Comparison of ENCODE assay signal across 9 cellular contexts in genomic region chr9:106420511-106420944, GRCh38.
DNase-seq lines count a peak whose midpoint lies in the region; ATAC-seq and TF ChIP-seq lines count a peak whose summit lies in the region.
"Had no signal": no experiment of that assay in that cellular context is flagged by ENCODE, and none has a peak within 500 bp of the region (broad histone marks: within the 10 kb centered on the region; RNA-seq: fewer than 3 reads in every experiment).

No MANE protein-coding gene starts in this region.

- H2AK5ac ChIP-seq in neuronal stem cell (ENCODE audit: low read depth, low read length), result no peak overlapping the region

- H3K23ac ChIP-seq in neuronal stem cell (ENCODE audit: low read depth, low read length, poor library complexity), result no peak overlapping the region

- peak; percentile 74 for ATAC-seq in GM18870 (IDR thresholded peaks at IDR 0.05; ENCODE audit: unreplicated experiment)
- peak; percentile 74 for ATAC-seq in HG02763 (IDR thresholded peaks at IDR 0.05; ENCODE audit: unreplicated experiment)
- peak; percentile 75 for ATAC-seq in PC-3

- no peaks in the 10 kb centered on the region for H3K79me2 ChIP-seq in PC-3 (ENCODE audit: low read length)
- H3K79me2 ChIP-seq: parathyroid adenoma had no signal

- peak overlapping the region; percentile 73 for H3K9ac ChIP-seq in PC-3 (ENCODE audit: low read length)
- no peak overlapping the region for H3K9ac ChIP-seq in neuronal stem cell (ENCODE audit: low read depth, low read length, poor library complexity)
- H3K9ac ChIP-seq: parathyroid adenoma had no signal

- H3K4me2 ChIP-seq in PC-3 (ENCODE audit: low read length) (peak overlapping the region; percentile 72), neuronal stem cell (ENCODE audit: insufficient read depth, low read length, poor library complexity, severe bottlenecking) (no peak overlapping the region)

- H3K9me3 ChIP-seq in PC-3 (ENCODE audit: low read length), result no peaks in the 10 kb centered on the region
- H3K9me3 ChIP-seq in neuronal stem cell (replicated peaks in 1 of 2; ENCODE audit: control insufficient read depth in 2 of 2, insufficient read depth in 1 of 2, low read depth in 1 of 2, low read length in 2 of 2), result no peaks in the 10 kb centered on the region
- no peaks in the 10 kb centered on the region for H3K9me3 ChIP-seq in thyroid gland

- no peak for TF ChIP-seq POLR2A in thyroid gland (IDR thresholded peaks at IDR 0.05)

- TF ChIP-seq CTCF in PC-3 (conservative IDR thresholded peaks at IDR 0.05; ENCODE audit: low read depth, low read length), result no peak
- no peak for TF ChIP-seq CTCF in thyroid gland (IDR thresholded peaks at IDR 0.05)

- no peaks in the 10 kb centered on the region for H3K79me1 ChIP-seq in neuronal stem cell (ENCODE audit: low read depth, low read length)

- H3K27ac ChIP-seq in PC-3 (ENCODE audit: low read length) (peak overlapping the region; percentile 95), neuronal stem cell (replicated peaks; ENCODE audit: low read length) (no peak overlapping the region), thyroid gland (no peak overlapping the region)
- H3K27ac ChIP-seq: parathyroid adenoma had no signal

- H2BK15ac ChIP-seq in neuronal stem cell (ENCODE audit: low read length), result no peak overlapping the region

- no peaks in the 10 kb centered on the region for H3K9me2 ChIP-seq in PC-3 (replicated peaks; ENCODE audit: low read length)

- no CpG with 5 or more reads among the region's 4 CpGs for WGBS in neuronal stem cell (ENCODE audit: extremely low coverage in 2 of 2, insufficient read length in 2 of 2, insufficient replicate concordance in 1 of 2), 2 donors
- 36 to 39% methylated on average over 4 of the region's 4 CpGs for WGBS in thyroid gland, 2 donors

- no peaks in the 10 kb centered on the region for H3K27me3 ChIP-seq in PC-3 (ENCODE audit: low read length)
- peaks cover 0 to 2% (median 0%) of the 10 kb centered on the region in 3 experiments for H3K27me3 ChIP-seq in neuronal stem cell (ENCODE audit: control insufficient read depth in 3 of 3, insufficient read depth in 3 of 3, low read depth in 1 of 3, low read length in 3 of 3)
- no peaks in the 10 kb centered on the region for H3K27me3 ChIP-seq in thyroid gland

- H3F3A ChIP-seq in PC-3 (ENCODE audit: low read length, unreplicated experiment), result peaks cover 4% of the 10 kb centered on the region

- H3K4ac ChIP-seq in neuronal stem cell (ENCODE audit: low read length), result no peak overlapping the region

- H3K18ac ChIP-seq in neuronal stem cell (ENCODE audit: low read length), result no peak overlapping the region

- H3K14ac ChIP-seq in neuronal stem cell (ENCODE audit: low read length), result no peak overlapping the region

- POLR2A ChIA-PET in PC-3 (lab: Charles Lee; ENCODE audit: unreplicated experiment), result interaction anchor here (0.5 to 0.6 kb wide), 2 partner anchors 16 to 275 kb away, joined by 3 to 9 read pairs; no protein-coding TSS in a partner anchor

- H3K36me3 ChIP-seq in PC-3 (ENCODE audit: low read depth, low read length) (no peaks in the 10 kb centered on the region), neuronal stem cell (replicated peaks in 1 of 2; ENCODE audit: control insufficient read depth in 2 of 2, insufficient read depth in 2 of 2, low read length in 2 of 2) (no peaks in the 10 kb centered on the region), thyroid gland (no peaks in the 10 kb centered on the region)

- no peak overlapping the region for H2BK12ac ChIP-seq in neuronal stem cell (ENCODE audit: low read length)

- no TSS peak for BruUV-seq in PC-3 (replicated peaks; lab: Mats Ljungman, UMichigan)

- intact Hi-C loops in PC-3 (cut with micrococcal nuclease), result loop anchor here (1.0 to 10.0 kb wide), 3 partner anchors 12 to 508 kb away; no protein-coding TSS in a partner anchor
- intact Hi-C loops in thyroid gland (cut with DNase I), result no loop called here

- no peak overlapping the region for H2BK5ac ChIP-seq in neuronal stem cell (ENCODE audit: low read length)

- DNase-seq in PC-3 (peak; percentile 92), neuronal stem cell (ENCODE audit: low spot score) (no peak), thyroid gland (no peak), NCI-H2227 treated with DMSO at 0.1 percent for 48 hours (lab: John Stamatoyannopoulos, UW) (no peak)
- DNase-seq in activated naive CD4-positive, alpha-beta T cell (lab: John Stamatoyannopoulos, UW), result no peak
- DNase-seq: NCI-H2107 had no signal

- H4K8ac ChIP-seq in neuronal stem cell (ENCODE audit: low read depth, low read length), result no peak overlapping the region

- CTCF ChIA-PET in PC-3 (lab: Charles Lee), result no interaction called here

- H3K4me1 ChIP-seq in PC-3 (ENCODE audit: insufficient read depth, low read length) (peaks cover 31% of the 10 kb centered on the region), neuronal stem cell (ENCODE audit: control insufficient read depth in 2 of 2, insufficient read depth in 1 of 2, low read depth in 1 of 2, low read length in 2 of 2) (no peaks in the 10 kb centered on the region), thyroid gland (no peaks in the 10 kb centered on the region)
- H3K4me1 ChIP-seq: parathyroid adenoma had no signal

- H3K4me3 ChIP-seq in PC-3 (ENCODE audit: low read length) (peak overlapping the region; percentile 28; the same call in 1 of the 2 replicates), neuronal stem cell (ENCODE audit: low read length in 2 of 2) (no peak overlapping the region), thyroid gland (replicated peaks in 1 of 3) (no peak overlapping the region)

- no peak overlapping the region for H2BK120ac ChIP-seq in neuronal stem cell (ENCODE audit: low read depth, low read length)

- no peak overlapping the region for H2AFZ ChIP-seq in PC-3 (ENCODE audit: low read length)
- peak overlapping the region; percentile 37 for H2AFZ ChIP-seq in neuronal stem cell (ENCODE audit: low read length)
- H2AFZ ChIP-seq: parathyroid adenoma had no signal

- H4K20me1 ChIP-seq in PC-3 (ENCODE audit: low read length), result no peaks in the 10 kb centered on the region

- H4K91ac ChIP-seq in neuronal stem cell (ENCODE audit: low read depth, low read length, poor library complexity), result no peak overlapping the region
